Comparison of ENCODE assay signal across 18 cellular contexts in the genomic region with DNA sequence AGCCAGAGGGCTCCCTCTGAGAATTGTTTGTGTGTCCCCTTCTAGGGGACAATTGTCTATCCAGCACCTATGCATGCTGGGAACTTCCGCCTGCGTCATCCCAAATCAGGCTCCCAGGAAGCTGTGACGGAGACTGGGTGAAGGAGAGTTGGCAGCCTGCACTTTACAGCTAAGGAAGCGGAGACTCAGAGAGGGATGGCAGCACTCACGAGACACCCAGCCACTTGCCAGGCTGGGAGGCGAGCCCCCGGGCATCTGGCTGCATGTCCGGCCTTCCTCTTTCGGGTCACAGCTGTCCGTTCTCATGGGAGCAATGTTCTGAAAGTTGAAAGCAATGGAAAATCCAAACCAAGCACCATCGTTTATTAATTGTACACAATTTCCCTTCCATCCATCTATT. TPM values are rescaled to one million over a fixed set of nuclear protein-coding genes. Genes with fewer than 3 reads are reported as not detected.
DNase-seq lines count a peak whose midpoint lies in the region; ATAC-seq and TF ChIP-seq lines count a peak whose summit lies in the region.
"Had no signal": no experiment of that assay in that cellular context is flagged by ENCODE, and none has a peak within 500 bp of the region (broad histone marks: within the 10 kb centered on the region; RNA-seq: fewer than 3 reads in every experiment).

No MANE protein-coding gene starts in this region.

- no peak overlapping the region for H3K23ac ChIP-seq in H9 (ENCODE audit: insufficient read length, low read depth, low read length)

- no peaks in the 10 kb centered on the region for H3K9me3 ChIP-seq in H9 (ENCODE audit: control insufficient read depth, low read depth, low read length)
- peaks cover 0 to 9% (median 4%) of the 10 kb centered on the region in 8 donors for H3K9me3 ChIP-seq in spleen

- no peak overlapping the region for H3K4me3 Mint-ChIP-seq in H9
- no peak overlapping the region for H3K4me3 Mint-ChIP-seq in natural killer cell treated with Interleukin-12 subunit alpha and Interleukin-12 subunit beta and Interleukin-15 and Interleukin-18, amount 100 ng/mL, for 72 hours
- H3K4me3 Mint-ChIP-seq: CD4-positive, CD25-positive, alpha-beta regulatory T cell; GM23338 had no signal

- H3K4me3 ChIP-seq in spleen: no peak overlapping the region
- H3K4me3 ChIP-seq: GM12878, GM23338 had no signal

- no peak overlapping the region for H3K27ac Mint-ChIP-seq in H9
- H3K27ac Mint-ChIP-seq in natural killer cell treated with Interleukin-12 subunit alpha and Interleukin-12 subunit beta and Interleukin-15 and Interleukin-18, amount 100 ng/mL, for 72 hours: no peak overlapping the region
- H3K27ac Mint-ChIP-seq: CD4-positive, CD25-positive, alpha-beta regulatory T cell; GM23338 had no signal

- no peaks in the 10 kb centered on the region for H3K36me3 ChIP-seq in spleen

- no peak overlapping the region for H3K4me2 ChIP-seq in H9 (ENCODE audit: insufficient read depth, insufficient read length, low read length)
- H3K4me2 ChIP-seq: GM23338 had no signal

- H2BK20ac ChIP-seq in H9 (ENCODE audit: low read depth, low read length, poor library complexity, severe bottlenecking): no peak overlapping the region

- WGBS in H9 (ENCODE audit: extremely low coverage, insufficient read length, low lambda C conversion rate): no CpG with 5 or more reads among the region's 11 CpGs
- 84 to 89% (median 86%) methylated on average over 11 of the region's 11 CpGs for WGBS in spleen, 5 donors

- H3K18ac ChIP-seq in H9 (ENCODE audit: insufficient read length, low read depth, low read length): no peak overlapping the region

- TF ChIP-seq POLR2A in spleen (IDR thresholded peaks at IDR 0.05): no peak

- no peaks in the 10 kb centered on the region for H3K9me3 Mint-ChIP-seq in H9
- no peaks in the 10 kb centered on the region for H3K9me3 Mint-ChIP-seq in natural killer cell treated with Interleukin-12 subunit alpha and Interleukin-12 subunit beta and Interleukin-15 and Interleukin-18, amount 100 ng/mL, for 72 hours
- H3K9me3 Mint-ChIP-seq: CD4-positive, CD25-positive, alpha-beta regulatory T cell; GM23338 had no signal

- no peak overlapping the region for H3T11ph ChIP-seq in H9 (ENCODE audit: low read length)

- H2BK12ac ChIP-seq in H9 (ENCODE audit: insufficient read length, low read depth, low read length): no peak overlapping the region

- H3K4ac ChIP-seq in H9 (ENCODE audit: low read depth, low read length): no peak overlapping the region

- H3K27me3 Mint-ChIP-seq in H9 (ENCODE audit: low read depth): peaks cover 41% of the 10 kb centered on the region
- H3K27me3 Mint-ChIP-seq in natural killer cell treated with Interleukin-12 subunit alpha and Interleukin-12 subunit beta and Interleukin-15 and Interleukin-18, amount 100 ng/mL, for 72 hours: peaks cover 11 to 13% of the 10 kb centered on the region in 2 donors

- no peak overlapping the region for H4K5ac ChIP-seq in H9 (ENCODE audit: insufficient read length, low read depth, low read length)

- DNase-seq in H9 (peak; percentile 4), SK-MEL-5 (ENCODE audit: low read depth, low spot score) (peak; percentile 2), foreskin keratinocyte (no peak), spleen (peak; percentile 29), NOMO-1 treated with dmso at 0.1 percent for 144 hours (lab: John Stamatoyannopoulos, UW; ENCODE audit: unreplicated experiment) (no peak)
- no peak for DNase-seq in natural killer cell treated with Interleukin-12 subunit alpha and Interleukin-12 subunit beta and Interleukin-15 and Interleukin-18, amount 100 ng/mL, for 72 hours (ENCODE audit: low spot score)
- DNase-seq: CD4-positive, CD25-positive, alpha-beta regulatory T cell; DMS53; H7; IMR-90; KG1 had no signal

- no peak overlapping the region for H3K14ac ChIP-seq in H9 (ENCODE audit: insufficient read depth, low read length)

- no peak overlapping the region for H2BK120ac ChIP-seq in H9 (ENCODE audit: low read depth, low read length, poor library complexity, severe bottlenecking)

- no peak for TF ChIP-seq CTCF in H9 (conservative IDR thresholded peaks at IDR 0.05)
- TF ChIP-seq CTCF in foreskin keratinocyte (conservative IDR thresholded peaks at IDR 0.05): no peak
- TF ChIP-seq CTCF in spleen (IDR thresholded peaks at IDR 0.05 in 8 of 11, conservative IDR thresholded peaks at IDR 0.05 in 3 of 11): no peak

- no peaks in the 10 kb centered on the region for H3K79me1 ChIP-seq in H9 (ENCODE audit: insufficient read depth, low read depth, low read length, poor library complexity, severe bottlenecking)

- H3K4me1 Mint-ChIP-seq in H9: 0 out of 4 replicates have a peak, but pooled peaks cover 0 to 3% of the 10 kb centered on the region in 2 experiments
- H3K4me1 Mint-ChIP-seq in natural killer cell treated with Interleukin-12 subunit alpha and Interleukin-12 subunit beta and Interleukin-15 and Interleukin-18, amount 100 ng/mL, for 72 hours (ENCODE audit: low read depth in 2 of 2): peaks cover 0 to 2% of the 10 kb centered on the region in 2 donors
- H3K4me1 Mint-ChIP-seq: CD4-positive, CD25-positive, alpha-beta regulatory T cell had no signal

- H3K9ac ChIP-seq in H9 (ENCODE audit: extremely low read depth, insufficient read length, low read length): no peak overlapping the region

- no peak overlapping the region for H2BK5ac ChIP-seq in H9 (ENCODE audit: insufficient read length, low read length)

- H3K4me1 ChIP-seq in H9 (ENCODE audit: insufficient read depth, low read length): no peaks in the 10 kb centered on the region
- peaks cover 8% of the 10 kb centered on the region for H3K4me1 ChIP-seq in foreskin keratinocyte
- H3K4me1 ChIP-seq in spleen: no peaks in the 10 kb centered on the region

- H4K20me1 ChIP-seq in H9 (ENCODE audit: control insufficient read depth, insufficient read depth, insufficient read length): no peaks in the 10 kb centered on the region

- ATAC-seq in foreskin keratinocyte: no peak
- ATAC-seq in natural killer cell treated with Interleukin-12 subunit alpha and Interleukin-12 subunit beta and Interleukin-15 and Interleukin-18, amount 100 ng/mL, for 72 hours: no peak
- ATAC-seq in HG03095 (IDR thresholded peaks at IDR 0.05; ENCODE audit: unreplicated experiment): no peak
- ATAC-seq in GM18517 (IDR thresholded peaks at IDR 0.05; ENCODE audit: unreplicated experiment): no peak
- ATAC-seq: GM12878, GM23338 had no signal

- H4K91ac ChIP-seq in H9 (ENCODE audit: insufficient read length, low read depth, low read length): no peak overlapping the region

- H3K27me3 ChIP-seq in H9 (ENCODE audit: insufficient read depth, low read length) (no peaks in the 10 kb centered on the region; the same call in 1 of the 2 replicates), foreskin keratinocyte (no peaks in the 10 kb centered on the region), spleen (replicated peaks in 1 of 7) (peaks cover 0 to 58% (median 0%) of the 10 kb centered on the region in 7 donors)

- no peaks in the 10 kb centered on the region for H3K23me2 ChIP-seq in H9 (ENCODE audit: insufficient read length, low read depth, low read length, poor library complexity, severe bottlenecking)

- in situ Hi-C loops in SK-MEL-5 (cut with HindIII; ENCODE audit: low pct_unique_long_range_greater_than_20kb, low sequenced_read_pairs): no loop called here

- H3K36me3 Mint-ChIP-seq in H9 (ENCODE audit: insufficient read depth in 1 of 3, low read depth in 3 of 3): no peaks in the 10 kb centered on the region
- no peaks in the 10 kb centered on the region for H3K36me3 Mint-ChIP-seq in natural killer cell treated with Interleukin-12 subunit alpha and Interleukin-12 subunit beta and Interleukin-15 and Interleukin-18, amount 100 ng/mL, for 72 hours
- H3K36me3 Mint-ChIP-seq: CD4-positive, CD25-positive, alpha-beta regulatory T cell had no signal

- intact Hi-C loops in spleen (cut with DNase I; ENCODE audit: low total_unique reads): no loop called here

- no peaks in the 10 kb centered on the region for H3K79me2 ChIP-seq in H9 (ENCODE audit: insufficient read depth, low read length)

- no peak overlapping the region for H4K8ac ChIP-seq in H9 (replicated peaks; ENCODE audit: insufficient read length, low read depth, low read length)

- no peak overlapping the region for H2BK15ac ChIP-seq in H9 (ENCODE audit: low read depth, low read length)

- no peak overlapping the region for H2AFZ ChIP-seq in H9 (ENCODE audit: low read length)
- H2AFZ ChIP-seq: GM23338 had no signal

- H3K56ac ChIP-seq in H9 (ENCODE audit: insufficient read length, low read depth, low read length): no peak overlapping the region

- H2AK5ac ChIP-seq in H9 (ENCODE audit: insufficient read length, low read length): no peak overlapping the region

- no peak overlapping the region for H3K27ac ChIP-seq in H9 (ENCODE audit: insufficient read length, low read depth, low read length)
- H3K27ac ChIP-seq in foreskin keratinocyte: peak overlapping the region; percentile 77
- no peak overlapping the region for H3K27ac ChIP-seq in spleen

RNA-seq across cellular contexts. Expression of gene SLC6A11, which starts 45.5 kb away (rescaled TPM):
- total RNA-seq in H9 (2021): 1.5 and 1.9 TPM in 2 replicates
- total RNA-seq in SK-MEL-5 (2014; rRNA removed; shearing (Covaris generic)): 0.08 and 0.13 TPM in 2 replicates
- polyA plus RNA-seq in SK-MEL-5 (2015; cell fraction: cytosol; rRNA removed): 0.03 and 0.44 TPM in 2 replicates
- not detected in 2 replicates for polyA plus RNA-seq in SK-MEL-5 (2015; cell fraction: nucleus; rRNA removed)
- total RNA-seq in foreskin keratinocyte: 4.4 and 5.7 TPM in 2 replicates
- polyA plus RNA-seq in foreskin keratinocyte: 2.1 and 3.1 TPM in 2 replicates
- 1 to 10 TPM in 1 of 7 donors, under 1 TPM in 5, not detected in 1; 0.20 to 2.7 (median 0.52) TPM for total RNA-seq in spleen
- under 1 TPM in 2 of 3 donors, not detected in 1; 0.03 to 0.35 TPM for polyA plus RNA-seq in spleen
- total RNA-seq in natural killer cell treated with Interleukin-12 subunit alpha and Interleukin-12 subunit beta and Interleukin-15 and Interleukin-18, amount 100 ng/mL, for 72 hours: not detected
- total RNA-seq: A673; CD4-positive, CD25-positive, alpha-beta regulatory T cell; GM12878; HT-29; IMR-90 had no signal
- polyA plus RNA-seq: BJ; CD4-positive, CD25-positive, alpha-beta regulatory T cell; GM12878; IMR-90 had no signal

Comparison
In these comparisons a context has a peak if more than half of its experiments do, and no peak if none do; other contexts are left out.
1. DNase-seq: peak in H9 (single experiment), SK-MEL-5 (single experiment) and spleen (single experiment); none in foreskin keratinocyte (0 of 2), NOMO-1 treated with dmso at 0.1 percent for 144 hours (single experiment) and natural killer cell treated with Interleukin-12 subunit alpha and Interleukin-12 subunit beta and Interleukin-15 and Interleukin-18, amount 100 ng/mL, for 72 hours (single experiment).